ENCODE assay signal across 8 cellular contexts in genomic region chr5:112860929-112861637, GRCh38. TPM values are rescaled to one million over a fixed set of nuclear protein-coding genes. Genes with fewer than 3 reads are reported as not detected.
DNase-seq lines count a peak whose midpoint lies in the region; ATAC-seq and TF ChIP-seq lines count a peak whose summit lies in the region.

TSS of gene SRP19 (plus strand) at chr5:112861287. CDS start at chr5:112861377, 90 bp downstream.

- TF ChIP-seq POLR2A in gastroesophageal sphincter (IDR thresholded peaks at IDR 0.05) = peak; percentile 54 to 66

- intact Hi-C loops in activated naive CD4-positive, alpha-beta T cell treated with anti-CD3 and anti-CD28 coated beads for 36 hours (cut with micrococcal nuclease) = loop anchor here (1.0 to 10.0 kb wide), 8 partner anchors 17 to 1606 kb away; partner anchors contain the start of genes DCP2, REEP5 and YTHDC2

- H3K36me3 ChIP-seq in gastroesophageal sphincter (peaks cover 0 to 36% of the 10 kb centered on the region in 2 donors), neutrophil (peaks cover 36% of the 10 kb centered on the region)

- WGBS in gastroesophageal sphincter (ENCODE audit: low coverage in 1 of 2), 2 donors = 5 to 13% methylated on average over 3 to 6 of the region's 47 CpGs

- H3K27ac ChIP-seq in gastroesophageal sphincter = peak within 1 kb of the TSS; percentile 81 to 89 (median 83)
- H3K27ac ChIP-seq in neutrophil = peak within 1 kb of the TSS; percentile 84
- H3K27ac ChIP-seq in substantia nigra (ENCODE audit: low read depth, low read length, poor library complexity, severe bottlenecking) = peak within 1 kb of the TSS; percentile 70

- no peaks in the 10 kb centered on the region for H3K9me3 Mint-ChIP-seq in activated naive CD4-positive, alpha-beta T cell treated with anti-CD3 and anti-CD28 coated beads for 36 hours

- TF ChIP-seq CTCF in HFF-Myc (IDR thresholded peaks at IDR 0.05; ENCODE audit: low read depth, low read length, missing control alignments) = no peak
- no peak for TF ChIP-seq CTCF in gastroesophageal sphincter (IDR thresholded peaks at IDR 0.05)
- peak; percentile 24 for TF ChIP-seq CTCF in neutrophil (IDR thresholded peaks at IDR 0.05)

- DNase-seq in GM04503 (ENCODE audit: low read depth) (peak; percentile 88), HFF-Myc (ENCODE audit: extremely low read depth, low read depth) (peak; percentile 95), NAMALWA (ENCODE audit: low spot score) (peak; percentile 98), SK-N-DZ (ENCODE audit: low spot score) (peak; percentile 98), substantia nigra (lab: John Stamatoyannopoulos, UW) (peak; percentile 48 to 96 (median 91))
- DNase-seq in activated naive CD4-positive, alpha-beta T cell treated with anti-CD3 and anti-CD28 coated beads for 36 hours = peak; percentile 96

- H3K27ac Mint-ChIP-seq in activated naive CD4-positive, alpha-beta T cell treated with anti-CD3 and anti-CD28 coated beads for 36 hours = peak within 1 kb of the TSS; percentile 95

- peak; percentile 99 for ATAC-seq in gastroesophageal sphincter

- H3K27me3 Mint-ChIP-seq in activated naive CD4-positive, alpha-beta T cell treated with anti-CD3 and anti-CD28 coated beads for 36 hours (ENCODE audit: low read depth) = peaks cover 9% of the 10 kb centered on the region

- H3K27me3 ChIP-seq in gastroesophageal sphincter = no peaks in the 10 kb centered on the region
- peaks cover 27% of the 10 kb centered on the region for H3K27me3 ChIP-seq in neutrophil

- peak within 1 kb of the TSS; percentile 96 for H3K4me3 Mint-ChIP-seq in activated naive CD4-positive, alpha-beta T cell treated with anti-CD3 and anti-CD28 coated beads for 36 hours

- CTCF ChIA-PET in activated naive CD4-positive, alpha-beta T cell treated with anti-CD3 and anti-CD28 coated beads for 36 hours (lab: Charles Lee) = interaction anchor here (0.6 to 1.7 kb wide), 7 partner anchors 9 to 686 kb away, joined by 3 to 11 read pairs (median 4); partner anchors contain the start of gene REEP5

- H3K4me1 ChIP-seq in gastroesophageal sphincter (peaks cover 0 to 38% (median 20%) of the 10 kb centered on the region in 3 donors), neutrophil (ENCODE audit: control insufficient read depth in 1 of 2, insufficient read depth in 1 of 2, low read depth in 1 of 2, low read length in 1 of 2) (peaks cover 18 to 19% of the 10 kb centered on the region in 2 experiments)

- no peak for TF ChIP-seq EP300 in gastroesophageal sphincter (IDR thresholded peaks at IDR 0.05)

- peaks cover 30% of the 10 kb centered on the region for H3K4me1 Mint-ChIP-seq in activated naive CD4-positive, alpha-beta T cell treated with anti-CD3 and anti-CD28 coated beads for 36 hours (ENCODE audit: low read depth)

- peaks cover 18% of the 10 kb centered on the region for H3K36me3 Mint-ChIP-seq in activated naive CD4-positive, alpha-beta T cell treated with anti-CD3 and anti-CD28 coated beads for 36 hours (ENCODE audit: low read depth)

- no peaks in the 10 kb centered on the region for H3K9me3 ChIP-seq in gastroesophageal sphincter
- no peaks in the 10 kb centered on the region for H3K9me3 ChIP-seq in neutrophil

- H3K4me3 ChIP-seq in HFF-Myc (replicated peaks; ENCODE audit: low read depth, low read length) (peak within 1 kb of the TSS; percentile 95), gastroesophageal sphincter (peak within 1 kb of the TSS; percentile 91 to 93), neutrophil (ENCODE audit: low read depth in 1 of 2, low read length in 1 of 2) (peak within 1 kb of the TSS; percentile 73 to 93)

RNA-seq across cellular contexts. Expression of gene SRP19, which starts in this region (rescaled TPM):
- polyA plus RNA-seq in SK-N-DZ (2014; cell fraction: cytosol; rRNA removed) = 114 and 128 TPM in 2 replicates
- polyA plus RNA-seq in SK-N-DZ (2014; cell fraction: nucleus; rRNA removed) = 77.1 and 93.8 TPM in 2 replicates
- 10 to 100 TPM; 43.7 to 49.6 TPM for total RNA-seq in activated naive CD4-positive, alpha-beta T cell treated with anti-CD3 and anti-CD28 coated beads for 36 hours
- total RNA-seq in gastroesophageal sphincter = 10 to 100 TPM; 36.5 to 96.8 (median 69.2) TPM

Comparison
In these comparisons a context has a peak if more than half of its experiments do, and no peak if none do; other contexts are left out.
1. Peak in every context shown above with its lines: DNase-seq, ATAC-seq, H3K4me3 ChIP-seq and H3K27ac ChIP-seq.